8 cellular contexts compared by ENCODE assay signal in the genomic region with DNA sequence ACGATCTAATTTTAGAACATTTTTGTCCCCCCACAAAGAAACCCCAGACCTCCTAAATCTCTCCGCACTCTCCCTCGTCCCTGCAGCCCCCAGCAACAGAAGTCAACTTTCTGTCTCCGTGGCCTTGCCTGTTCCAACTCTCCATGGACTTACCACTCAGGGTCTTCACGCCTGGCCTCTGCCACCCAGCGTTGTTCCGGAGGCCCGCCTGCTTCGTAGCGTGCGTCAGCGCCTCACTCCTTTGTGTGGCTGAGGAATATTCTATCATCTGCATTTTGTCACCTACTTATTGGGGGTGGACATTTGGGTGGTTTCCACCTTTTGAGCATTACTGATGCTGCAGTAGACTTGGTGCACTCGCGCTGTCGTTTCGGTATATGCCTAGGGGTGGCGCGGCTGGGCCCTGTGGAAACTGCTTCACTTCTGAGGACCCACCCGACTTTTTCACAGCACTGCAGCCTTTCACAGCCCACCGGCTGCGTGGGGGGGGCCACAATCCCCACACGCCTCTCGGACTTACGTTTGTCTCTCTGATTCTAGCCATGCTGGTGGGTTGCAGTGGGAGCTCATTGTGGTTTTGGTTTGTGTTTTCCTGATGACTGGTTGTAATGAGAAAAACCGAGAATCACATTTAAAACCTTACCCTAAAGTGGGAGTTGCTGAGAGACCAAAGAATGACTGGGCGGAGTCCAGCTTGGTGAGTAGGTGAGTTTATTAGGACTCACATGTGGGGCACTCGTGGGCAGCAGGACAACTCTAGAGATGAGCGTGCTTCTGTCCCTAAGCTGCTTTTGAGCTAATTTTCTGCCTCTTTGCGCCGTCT. TPM values are rescaled to one million over a fixed set of nuclear protein-coding genes. Genes with fewer than 3 reads are reported as not detected.
DNase-seq lines count a peak whose midpoint lies in the region; ATAC-seq, FAIRE-seq and TF ChIP-seq lines count a peak whose summit lies in the region.

No MANE protein-coding gene starts in this region.

- H3K27ac ChIP-seq in SU-DHL-6 (ENCODE audit: low read depth, low read length), result no peak overlapping the region
- H3K27ac ChIP-seq in small intestine (ENCODE audit: low read depth in 1 of 2, low read length in 1 of 2), result no peak overlapping the region

- H3K36me3 Mint-ChIP-seq in immature natural killer cell, result no peaks in the 10 kb centered on the region

- H3K9me3 ChIP-seq in SU-DHL-6 (ENCODE audit: insufficient read depth, low read length) (no peaks in the 10 kb centered on the region), small intestine (ENCODE audit: control insufficient read depth, low read depth) (no peaks in the 10 kb centered on the region)

- peak overlapping the region; percentile 56 to 84 (median 77) for H3K4me3 Mint-ChIP-seq in immature natural killer cell

- peaks cover 0 to 5% of the 10 kb centered on the region in 2 donors for H3K4me1 ChIP-seq in small intestine (ENCODE audit: control insufficient read depth in 2 of 2, insufficient read depth in 1 of 2, low read depth in 1 of 2, low read length in 1 of 2)

- DNase-seq in GM06990 (ENCODE audit: extremely low read depth, insufficient read length), result peak; percentile 65
- peak in 2 of 3 donors; percentile 24 to 41 for DNase-seq in immature natural killer cell
- no peak for DNase-seq in small intestine
- DNase-seq in foreskin fibroblast, result no peak
- no peak for DNase-seq in COR-L47 (lab: John Stamatoyannopoulos, UW)
- DNase-seq in SHP77 (lab: John Stamatoyannopoulos, UW), result no peak

- no peak overlapping the region for H3K4me2 ChIP-seq in SU-DHL-6 (ENCODE audit: low read depth, low read length, poor library complexity, severe bottlenecking)

- H3K4me1 Mint-ChIP-seq in immature natural killer cell, result peaks cover 18 to 41% of the 10 kb centered on the region in 2 donors

- H3K4me3 ChIP-seq in GM06990 (replicated peaks; ENCODE audit: low read depth, low read length), result peak overlapping the region; percentile 13; the same call in 1 of the 2 replicates
- no peak overlapping the region for H3K4me3 ChIP-seq in SU-DHL-6 (ENCODE audit: insufficient read depth, low read length, poor library complexity, severe bottlenecking)
- H3K4me3 ChIP-seq in small intestine (ENCODE audit: low read depth in 1 of 2, low read length in 2 of 2), result no peak overlapping the region
- H3K4me3 ChIP-seq in foreskin fibroblast (ENCODE audit: low read depth in 1 of 2, low read length in 2 of 2), result no peak overlapping the region

- no peak for FAIRE-seq in small intestine (lab: Jason Lieb, UNC)

- H3K9ac ChIP-seq in SU-DHL-6 (ENCODE audit: low read length), result no peak overlapping the region

- H3K36me3 ChIP-seq in GM06990 (ENCODE audit: control insufficient read depth, insufficient read depth, low read length) (no peaks in the 10 kb centered on the region), SU-DHL-6 (ENCODE audit: low read length) (no peaks in the 10 kb centered on the region), small intestine (ENCODE audit: control insufficient read depth in 2 of 2, insufficient read depth in 2 of 2, low read length in 2 of 2) (no peaks in the 10 kb centered on the region)

- H3K27me3 Mint-ChIP-seq in immature natural killer cell (ENCODE audit: low read depth in 3 of 3), result peaks cover 2 to 8% (median 4%) of the 10 kb centered on the region in 3 donors

- WGBS in small intestine, 3 donors, result 67 to 82% (median 79%) methylated on average over 30 of the region's 30 CpGs

- peak overlapping the region in 4 of 6 donors; percentile 28 to 82 (median 52) for H3K27ac Mint-ChIP-seq in immature natural killer cell

- no peaks in the 10 kb centered on the region for H3K9me2 ChIP-seq in SU-DHL-6 (replicated peaks; ENCODE audit: insufficient read depth, low read length)

- H3K27me3 ChIP-seq in GM06990 (replicated peaks; ENCODE audit: control insufficient read depth, insufficient read depth, low read length) (no peaks in the 10 kb centered on the region), SU-DHL-6 (ENCODE audit: low read length) (no peaks in the 10 kb centered on the region), small intestine (ENCODE audit: control insufficient read depth in 2 of 2, insufficient read depth in 2 of 2, low read length in 2 of 2) (no peaks in the 10 kb centered on the region)

- TF ChIP-seq CTCF in GM06990 (IDR thresholded peaks at IDR 0.05; ENCODE audit: insufficient read depth, low read length, poor library complexity, severe bottlenecking) (peak; percentile 44), SU-DHL-6 (IDR thresholded peaks at IDR 0.05; ENCODE audit: insufficient read depth, low read length, poor library complexity, severe bottlenecking) (peak; percentile 20), foreskin fibroblast (IDR thresholded peaks at IDR 0.05; ENCODE audit: low read depth, low read length) (no peak)

- H4K20me1 ChIP-seq in SU-DHL-6 (ENCODE audit: low read depth, low read length), result no peaks in the 10 kb centered on the region

- peak; percentile 37 for ATAC-seq in GM21737 (IDR thresholded peaks at IDR 0.05; ENCODE audit: unreplicated experiment)

- H3K9me3 Mint-ChIP-seq in immature natural killer cell, result no peaks in the 10 kb centered on the region

- no peak overlapping the region for H2AFZ ChIP-seq in SU-DHL-6 (ENCODE audit: low read depth, low read length, severe bottlenecking)

- H3K79me2 ChIP-seq in SU-DHL-6 (ENCODE audit: insufficient read depth, low read length), result no peaks in the 10 kb centered on the region

- no peaks in the 10 kb centered on the region; the same call in 1 of the 2 replicates for H3F3A ChIP-seq in SU-DHL-6 (ENCODE audit: insufficient read depth)

RNA-seq across cellular contexts. Expression of gene HSBP1L1, which starts 1.4 kb away (rescaled TPM):
- polyA plus RNA-seq in immature natural killer cell, result 10 to 100 TPM in 1 of 3 donors, 1 to 10 TPM in 2; 4.2 to 11.8 (median 9.8) TPM
- 10 to 100 TPM; 11.9 to 57.7 (median 19.5) TPM for polyA plus RNA-seq in small intestine

RNA-seq across cellular contexts. Expression of gene SLC66A2, which starts 11.6 kb away (rescaled TPM):
- polyA plus RNA-seq in immature natural killer cell (10 to 100 TPM in 2 of 3 donors, 1 to 10 TPM in 1; 9.0 to 16.5 (median 11.8) TPM), small intestine (10 to 100 TPM; 15.0 to 30.3 (median 17.8) TPM)

RNA-seq across cellular contexts. Expression of gene TXNL4A, which starts 25.3 kb away (rescaled TPM):
- polyA plus RNA-seq in immature natural killer cell (100 to 1,000 TPM; 209 to 330 (median 248) TPM), small intestine (10 to 100 TPM; 73.8 to 74.5 (median 74.3) TPM)

Comparison
In these comparisons a context has a peak if more than half of its experiments do, and no peak if none do; other contexts are left out.
1. DNase-seq: peak in GM06990 (single experiment) and immature natural killer cell (2 of 3); none in small intestine (single experiment), foreskin fibroblast (0 of 2), COR-L47 (single experiment) and SHP77 (0 of 2).